ENCODE assay signal across 13 cellular contexts in genomic region chr1:153699116-153699515, GRCh38. TPM values are rescaled to one million over a fixed set of nuclear protein-coding genes. Genes with fewer than 3 reads are reported as not detected.
DNase-seq lines count a peak whose midpoint lies in the region; ATAC-seq, FAIRE-seq and TF ChIP-seq lines count a peak whose summit lies in the region.
"Had no signal": no experiment of that assay in that cellular context is flagged by ENCODE, and none has a peak within 500 bp of the region (broad histone marks: within the 10 kb centered on the region; RNA-seq: fewer than 3 reads in every experiment).

No MANE protein-coding gene starts in this region.

- H3K4me2 ChIP-seq in H1 (ENCODE audit: insufficient read depth in 1 of 2, low read depth in 2 of 2, low read length in 2 of 2) (no peak overlapping the region), mesenchymal stem cell (ENCODE audit: low read length, poor library complexity, severe bottlenecking) (no peak overlapping the region)
- H3K4me2 ChIP-seq: hepatocyte had no signal

- H4K20me1 ChIP-seq in H1 (replicated peaks in 1 of 2; ENCODE audit: control insufficient read depth in 1 of 2, insufficient read depth in 2 of 2, low read length in 2 of 2) = no peaks in the 10 kb centered on the region

- FAIRE-seq in HTR-8/SVneo (lab: Jason Lieb, UNC) (no peak), H1 (lab: Jason Lieb, UNC) (no peak)
- FAIRE-seq: urothelium cell line had no signal

- peak; percentile 43 for DNase-seq in HTR-8/SVneo (ENCODE audit: insufficient read length, low spot score)
- DNase-seq in H1 (ENCODE audit: low read depth in 1 of 2, low spot score in 2 of 2) = no peak
- DNase-seq in mesenchymal stem cell = peak; percentile 20
- DNase-seq in upper lobe of right lung = no peak
- DNase-seq in RPMI8226 = no peak
- no peak for DNase-seq in COLO668 (lab: John Stamatoyannopoulos, UW; ENCODE audit: unreplicated experiment)
- DNase-seq in testis = no peak
- DNase-seq: GDM1, naive B cell, NCI-H526 treated with DMSO at 0.1 percent for 48 hours had no signal

- no peak overlapping the region for H3K56ac ChIP-seq in H1 (replicated peaks; ENCODE audit: insufficient read length, low read depth, low read length)

- TF ChIP-seq CTCF in H1 (IDR thresholded peaks at IDR 0.05; ENCODE audit: control extremely low read depth in 1 of 3, insufficient read depth in 1 of 3, low read depth in 1 of 3, low read length in 3 of 3) = no peak
- TF ChIP-seq CTCF in upper lobe of right lung (IDR thresholded peaks at IDR 0.05) = no peak
- TF ChIP-seq CTCF in testis (IDR thresholded peaks at IDR 0.05) = no peak

- H3K36me3 ChIP-seq in H1 (ENCODE audit: control insufficient read depth in 2 of 4, insufficient read depth in 4 of 4, low read length in 3 of 4) = no peaks in the 10 kb centered on the region
- no peaks in the 10 kb centered on the region for H3K36me3 ChIP-seq in mesenchymal stem cell (ENCODE audit: control insufficient read depth in 1 of 2, insufficient read depth in 2 of 2, low read depth in 1 of 2, low read length in 2 of 2)
- no peaks in the 10 kb centered on the region for H3K36me3 ChIP-seq in upper lobe of right lung
- no peaks in the 10 kb centered on the region for H3K36me3 ChIP-seq in testis (ENCODE audit: low read depth, missing control alignments)

- H2BK12ac ChIP-seq in H1 (ENCODE audit: low read depth, low read length) (no peak overlapping the region), mesenchymal stem cell (ENCODE audit: low read length in 2 of 2) (no peak overlapping the region)

- H3K18ac ChIP-seq in H1 (ENCODE audit: extremely low read depth, low read length) (no peak overlapping the region), mesenchymal stem cell (ENCODE audit: low read depth in 1 of 2, low read length in 2 of 2) (no peak overlapping the region)

- H3K27me3 ChIP-seq in H1 (replicated peaks in 1 of 4; ENCODE audit: control insufficient read depth in 3 of 4, extremely low read depth in 1 of 4, insufficient read depth in 3 of 4, low read length in 3 of 4) (no peaks in the 10 kb centered on the region), mesenchymal stem cell (ENCODE audit: control insufficient read depth in 1 of 2, insufficient read depth in 1 of 2, low read length in 2 of 2) (no peaks in the 10 kb centered on the region), upper lobe of right lung (no peaks in the 10 kb centered on the region), testis (no peaks in the 10 kb centered on the region)
- H3K27me3 ChIP-seq: hepatocyte had no signal

- H3K4me3 ChIP-seq in H1 (ENCODE audit: extremely low read depth in 1 of 4, insufficient read depth in 2 of 4, low read depth in 3 of 4, low read length in 4 of 4) (no peak overlapping the region), mesenchymal stem cell (ENCODE audit: insufficient read depth in 1 of 2, low read depth in 1 of 2, low read length in 2 of 2) (peak overlapping the region in 1 of 2 experiments; percentile 9), upper lobe of right lung (no peak overlapping the region), testis (no peak overlapping the region)
- H3K4me3 ChIP-seq: hepatocyte had no signal

- peak overlapping the region; percentile 79 for H4K91ac ChIP-seq in H1 (replicated peaks; ENCODE audit: insufficient read length, low read length)
- H4K91ac ChIP-seq in mesenchymal stem cell (ENCODE audit: low read length) = no peak overlapping the region

- no peak overlapping the region for H2AK5ac ChIP-seq in H1 (ENCODE audit: low read depth, low read length)
- H2AK5ac ChIP-seq in mesenchymal stem cell (ENCODE audit: low read length, severe bottlenecking) = no peak overlapping the region

- no peak overlapping the region for H3K9ac ChIP-seq in H1 (replicated peaks in 1 of 4; ENCODE audit: extremely low read depth in 1 of 4, low read depth in 3 of 4, low read length in 3 of 4)
- peak overlapping the region; percentile 70 for H3K9ac ChIP-seq in mesenchymal stem cell (ENCODE audit: low read length)

- H2BK120ac ChIP-seq in H1 (replicated peaks; ENCODE audit: low read depth, low read length) = peak overlapping the region; percentile 57
- H2BK120ac ChIP-seq in mesenchymal stem cell (ENCODE audit: low read depth, low read length) = no peak overlapping the region

- CTCF ChIA-PET in H1 (lab: Charles Lee; ENCODE audit: partially characterized antibody) = interaction anchor here (0.7 to 3.1 kb wide), 7 partner anchors 13 to 166 kb away, joined by 3 to 17 read pairs (median 3); partner anchors contain the start of gene NPR1

- ATAC-seq in upper lobe of right lung = no peak

- no peaks in the 10 kb centered on the region for H3K23me2 ChIP-seq in H1 (ENCODE audit: low read depth, low read length)

- no peak overlapping the region for H2BK5ac ChIP-seq in H1 (ENCODE audit: low read depth, low read length)
- no peak overlapping the region for H2BK5ac ChIP-seq in mesenchymal stem cell (ENCODE audit: low read depth, low read length, poor library complexity, severe bottlenecking)

- H3K14ac ChIP-seq in H1 (ENCODE audit: insufficient read length) (no peak overlapping the region), mesenchymal stem cell (ENCODE audit: low read length in 2 of 2) (no peak overlapping the region)

- H2BK15ac ChIP-seq in H1 (ENCODE audit: low read length) = no peak overlapping the region
- no peak overlapping the region for H2BK15ac ChIP-seq in mesenchymal stem cell (ENCODE audit: low read depth, poor library complexity, severe bottlenecking)

- H3K79me1 ChIP-seq in H1 (ENCODE audit: low read depth, low read length) (no peaks in the 10 kb centered on the region), mesenchymal stem cell (replicated peaks; ENCODE audit: low read length, poor library complexity, severe bottlenecking) (no peaks in the 10 kb centered on the region)

- H3K4me1 ChIP-seq in H1 (replicated peaks in 1 of 4; ENCODE audit: control insufficient read depth in 3 of 4, insufficient read depth in 4 of 4, low read length in 3 of 4) = peaks cover 3 to 18% (median 12%) of the 10 kb centered on the region in 4 experiments
- H3K4me1 ChIP-seq in mesenchymal stem cell (ENCODE audit: control insufficient read depth, insufficient read depth, low read depth, low read length) = peaks cover 16% of the 10 kb centered on the region
- peaks cover 16% of the 10 kb centered on the region for H3K4me1 ChIP-seq in upper lobe of right lung
- H3K4me1 ChIP-seq in testis = peaks cover 22% of the 10 kb centered on the region

- no peak overlapping the region for H4K5ac ChIP-seq in H1 (ENCODE audit: insufficient read length, low read depth, low read length)

- no peak for TF ChIP-seq EP300 in H1 (IDR thresholded peaks at IDR 0.05; ENCODE audit: borderline replicate concordance in 1 of 2, low read depth in 2 of 2, low read length in 2 of 2)

- H3K4ac ChIP-seq in H1 (replicated peaks; ENCODE audit: insufficient read length, low read depth, low read length) = no peak overlapping the region
- no peak overlapping the region for H3K4ac ChIP-seq in mesenchymal stem cell (ENCODE audit: low read depth in 1 of 2, low read length in 2 of 2)

- H3K23ac ChIP-seq in H1 (ENCODE audit: insufficient read length) (no peak overlapping the region), mesenchymal stem cell (ENCODE audit: low read length in 2 of 2) (no peak overlapping the region)

- H2BK20ac ChIP-seq in H1 (ENCODE audit: low read length) = no peak overlapping the region; the same call in 1 of the 2 replicates

- no peak for TF ChIP-seq POLR2A in H1 (IDR thresholded peaks at IDR 0.05; ENCODE audit: control extremely low read depth in 1 of 2, low read depth in 2 of 2, low read length in 2 of 2)
- no peak for TF ChIP-seq POLR2A in testis (IDR thresholded peaks at IDR 0.05)

- intact Hi-C loops in upper lobe of right lung (cut with DNase I) = no loop called here
- intact Hi-C loops in testis (cut with DNase I; ENCODE audit: low total_unique reads) = no loop called here

- H4K8ac ChIP-seq in H1 (ENCODE audit: extremely low read depth, insufficient read depth, low read length) (no peak overlapping the region), mesenchymal stem cell (ENCODE audit: low read length) (no peak overlapping the region)

- H3K9me3 ChIP-seq in H1 (ENCODE audit: insufficient read depth in 2 of 2, low read depth in 1 of 2, low read length in 1 of 2) (no peaks in the 10 kb centered on the region), mesenchymal stem cell (ENCODE audit: control insufficient read depth, low read length) (no peaks in the 10 kb centered on the region), upper lobe of right lung (no peaks in the 10 kb centered on the region), testis (no peaks in the 10 kb centered on the region)

- POLR2A ChIA-PET in H1 (lab: Charles Lee; ENCODE audit: partially characterized antibody) = interaction anchor here (0.6 to 2.2 kb wide), 6 partner anchors 12 to 291 kb away, joined by 3 to 11 read pairs (median 3); partner anchors contain the start of genes RPS27, S100A14 and SNAPIN

- no peak overlapping the region for H3K27ac ChIP-seq in H1 (ENCODE audit: low read depth, low read length)
- no peak overlapping the region for H3K27ac ChIP-seq in mesenchymal stem cell (ENCODE audit: low read length, poor library complexity, severe bottlenecking)
- peak overlapping the region; percentile 84 for H3K27ac ChIP-seq in upper lobe of right lung
- H3K27ac ChIP-seq in testis = peak overlapping the region in 1 of 2 donors; percentile 82
- H3K27ac ChIP-seq: hepatocyte had no signal

- H2AFZ ChIP-seq in H1 (ENCODE audit: low read length) = peak overlapping the region; percentile 74; the same call in 1 of the 2 replicates
- H2AFZ ChIP-seq in mesenchymal stem cell (ENCODE audit: low read depth, low read length) = no peak overlapping the region

- no peaks in the 10 kb centered on the region for H3K79me2 ChIP-seq in H1 (ENCODE audit: control insufficient read depth in 1 of 2, insufficient read depth in 2 of 2, low read length in 2 of 2)
- H3K79me2 ChIP-seq: hepatocyte had no signal

- TF ChIP-seq RAD21 in H1 (IDR thresholded peaks at IDR 0.05 in 1 of 2, conservative IDR thresholded peaks at IDR 0.05 in 1 of 2; ENCODE audit: low read depth in 2 of 2, low read length in 2 of 2) = no peak

RNA-seq across cellular contexts. Expression of gene NPR1, which starts 20.6 kb away (rescaled TPM):
- total RNA-seq in H1 (2021; fragmentation: NEBNext Ultra II Directional; extraction: Animal tissue kit (Norgen Biotek cat#: 25700)) = 11.1 and 13.2 TPM in 2 replicates
- polyA plus RNA-seq in H1 (2011; rRNA removed) (10.5 and 11.7 TPM in 2 replicates), testis (ENCODE audit: insufficient read depth, low read depth, low replicate concordance) (10.7 TPM)
- polyA plus RNA-seq in H1 (2011; cell fraction: cytosol; rRNA removed) = 9.3 TPM
- polyA plus RNA-seq in H1 (2011; cell fraction: nucleus; rRNA removed) = 27.4 TPM
- polyA plus RNA-seq in H1 (2012, experiment 1 of 2) = 13.3 to 18.1 TPM (median 15.8 TPM) in 4 replicates
- 10.9 TPM for polyA plus RNA-seq in H1 (2012, experiment 2 of 2)
- 7.8 TPM for polyA plus RNA-seq in H1 (2013, experiment 1 of 2)
- polyA plus RNA-seq in H1 (2013, experiment 2 of 2) = 7.8 TPM
- polyA minus RNA-seq in H1 (2011; rRNA and poly(A)+ RNA removed) = 10.5 and 14.8 TPM in 2 replicates
- 6.9 TPM for polyA minus RNA-seq in H1 (2011; cell fraction: cytosol; rRNA and poly(A)+ RNA removed)
- 5.0 TPM for polyA minus RNA-seq in H1 (2011; cell fraction: nucleus; rRNA and poly(A)+ RNA removed)
- polyA plus RNA-seq in mesenchymal stem cell (2013, experiment 1 of 2) = 0.04 TPM
- polyA plus RNA-seq in mesenchymal stem cell (2013, experiment 2 of 2) = 0.07 TPM
- total RNA-seq in upper lobe of right lung (69.4 TPM), testis (1 to 10 TPM; 2.5 to 4.3 TPM)
- total RNA-seq: T-helper 1 cell treated with Interleukin-12 subunit alpha and Interleukin-12 subunit beta and Interleukin-4 antibody, amounts not matched to agents 30 ng/mL and 1 ng/mL, for 36 hours had no signal

RNA-seq across cellular contexts. Expression of gene ILF2, which starts 28.3 kb away (rescaled TPM):
- total RNA-seq in H1 (2021; fragmentation: NEBNext Ultra II Directional; extraction: Animal tissue kit (Norgen Biotek cat#: 25700)) = 387 and 389 TPM in 2 replicates
- 290 and 474 TPM in 2 replicates for polyA plus RNA-seq in H1 (2011; rRNA removed)
- polyA plus RNA-seq in H1 (2011; cell fraction: cytosol; rRNA removed) = 426 TPM
- 272 TPM for polyA plus RNA-seq in H1 (2011; cell fraction: nucleus; rRNA removed)
- 390 to 458 TPM (median 400 TPM) in 4 replicates for polyA plus RNA-seq in H1 (2012, experiment 1 of 2)
- 170 TPM for polyA plus RNA-seq in H1 (2012, experiment 2 of 2)
- 273 TPM for polyA plus RNA-seq in H1 (2013, experiment 1 of 2)
- polyA plus RNA-seq in H1 (2013, experiment 2 of 2) = 279 TPM
- 466 and 520 TPM in 2 replicates for polyA minus RNA-seq in H1 (2011; rRNA and poly(A)+ RNA removed)
- 167 TPM for polyA minus RNA-seq in H1 (2011; cell fraction: cytosol; rRNA and poly(A)+ RNA removed)
- polyA minus RNA-seq in H1 (2011; cell fraction: nucleus; rRNA and poly(A)+ RNA removed) = 136 TPM
- 125 TPM for polyA plus RNA-seq in mesenchymal stem cell (2013, experiment 1 of 2)
- 126 TPM for polyA plus RNA-seq in mesenchymal stem cell (2013, experiment 2 of 2)
- 86.1 TPM for total RNA-seq in upper lobe of right lung
- 100 to 1,000 TPM; 150 to 153 TPM for total RNA-seq in testis
- 295 TPM for polyA plus RNA-seq in testis (ENCODE audit: insufficient read depth, low read depth, low replicate concordance)

RNA-seq across cellular contexts. Expression of gene INTS3, which starts 28.7 kb away (rescaled TPM):
- 63.2 and 66.8 TPM in 2 replicates for total RNA-seq in H1 (2021; fragmentation: NEBNext Ultra II Directional; extraction: Animal tissue kit (Norgen Biotek cat#: 25700))
- 86.9 and 93.2 TPM in 2 replicates for polyA plus RNA-seq in H1 (2011; rRNA removed)
- 46.3 TPM for polyA plus RNA-seq in H1 (2011; cell fraction: cytosol; rRNA removed)
- polyA plus RNA-seq in H1 (2011; cell fraction: nucleus; rRNA removed) = 184 TPM
- polyA plus RNA-seq in H1 (2012, experiment 1 of 2) = 58.2 to 67.1 TPM (median 62.7 TPM) in 4 replicates
- polyA plus RNA-seq in H1 (2012, experiment 2 of 2) = 30.6 TPM
- polyA plus RNA-seq in H1 (2013, experiment 1 of 2) = 36.2 TPM
- polyA plus RNA-seq in H1 (2013, experiment 2 of 2) = 32.5 TPM
- polyA minus RNA-seq in H1 (2011; rRNA and poly(A)+ RNA removed) = 87.6 and 105 TPM in 2 replicates
- polyA minus RNA-seq in H1 (2011; cell fraction: cytosol; rRNA and poly(A)+ RNA removed) = 33.4 TPM
- 71.9 TPM for polyA minus RNA-seq in H1 (2011; cell fraction: nucleus; rRNA and poly(A)+ RNA removed)
- polyA plus RNA-seq in mesenchymal stem cell (2013, experiment 1 of 2) = 23.0 TPM
- polyA plus RNA-seq in mesenchymal stem cell (2013, experiment 2 of 2) = 21.1 TPM
- total RNA-seq in upper lobe of right lung = 72.3 TPM
- total RNA-seq in testis = 100 to 1,000 TPM; 113 to 121 TPM
- 66.1 TPM for polyA plus RNA-seq in testis (ENCODE audit: insufficient read depth, low read depth, low replicate concordance)

RNA-seq across cellular contexts. Expression of gene SNAPIN, which starts 40.6 kb away (rescaled TPM):
- total RNA-seq in H1 (2021; fragmentation: NEBNext Ultra II Directional; extraction: Animal tissue kit (Norgen Biotek cat#: 25700)) = 22.3 and 25.7 TPM in 2 replicates
- polyA plus RNA-seq in H1 (2011; rRNA removed) (24.7 and 31.1 TPM in 2 replicates), testis (ENCODE audit: insufficient read depth, low read depth, low replicate concordance) (48.9 TPM)
- 31.6 TPM for polyA plus RNA-seq in H1 (2011; cell fraction: cytosol; rRNA removed)
- polyA plus RNA-seq in H1 (2011; cell fraction: nucleus; rRNA removed) = 19.0 TPM
- polyA plus RNA-seq in H1 (2012, experiment 1 of 2) = 23.7 to 26.6 TPM (median 26.2 TPM) in 4 replicates
- polyA plus RNA-seq in H1 (2012, experiment 2 of 2) = 25.9 TPM
- 26.4 TPM for polyA plus RNA-seq in H1 (2013, experiment 1 of 2)
- polyA plus RNA-seq in H1 (2013, experiment 2 of 2) = 27.2 TPM
- 10.0 and 13.1 TPM in 2 replicates for polyA minus RNA-seq in H1 (2011; rRNA and poly(A)+ RNA removed)
- 14.7 TPM for polyA minus RNA-seq in H1 (2011; cell fraction: cytosol; rRNA and poly(A)+ RNA removed)
- 14.0 TPM for polyA minus RNA-seq in H1 (2011; cell fraction: nucleus; rRNA and poly(A)+ RNA removed)
- polyA plus RNA-seq in mesenchymal stem cell (2013, experiment 1 of 2) = 48.6 TPM
- polyA plus RNA-seq in mesenchymal stem cell (2013, experiment 2 of 2) = 47.9 TPM
- total RNA-seq in upper lobe of right lung (32.7 TPM), testis (10 to 100 TPM; 57.4 to 61.7 TPM)

Comparison
In these comparisons a context has a peak if more than half of its experiments do, and no peak if none do; other contexts are left out.
1. DNase-seq: peak in HTR-8/SVneo (single experiment) and mesenchymal stem cell (single experiment); none in H1 (0 of 2), upper lobe of right lung (single experiment), RPMI8226 (single experiment), COLO668 (single experiment) and testis (single experiment).